In the genomic region with DNA sequence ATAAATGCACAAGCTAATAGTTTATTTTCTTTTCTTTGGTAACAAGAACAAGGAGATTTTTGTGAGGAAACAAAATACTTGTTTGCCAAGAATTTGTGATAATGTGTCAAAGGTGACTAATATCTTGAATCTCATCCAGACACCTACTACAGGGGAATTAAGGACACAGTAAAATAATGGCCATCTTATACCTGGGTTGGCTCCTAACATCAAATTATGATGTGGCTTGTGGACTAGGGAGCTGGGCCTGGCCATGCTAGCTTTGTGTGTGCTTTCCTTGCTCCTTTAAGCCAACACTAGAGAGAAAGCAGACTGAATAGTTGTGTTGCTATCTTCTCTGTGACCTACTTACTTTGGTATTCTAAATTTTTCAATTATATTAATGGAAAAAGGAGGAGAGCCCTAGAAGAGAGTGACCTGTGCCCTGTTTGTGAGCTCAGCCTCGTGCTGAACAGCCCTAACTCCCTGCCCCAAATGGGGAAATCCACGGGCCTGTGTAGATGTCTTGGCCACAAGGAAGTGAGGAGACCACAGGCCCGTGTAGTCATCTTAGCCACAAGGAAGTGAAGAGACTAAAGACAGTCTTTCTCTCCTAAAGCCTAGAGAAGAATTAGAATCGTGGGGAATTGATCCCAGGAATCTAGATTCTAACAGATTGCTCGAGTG, we compare ENCODE assay signal across 8 cellular contexts. TPM values are rescaled to one million over a fixed set of nuclear protein-coding genes. Genes with fewer than 3 reads are reported as not detected.
A peak's percentile ranks its signal among the peaks of the same experiment; 100 is the strongest.
DNase-seq lines count a peak whose midpoint lies in the region; ATAC-seq, FAIRE-seq and TF ChIP-seq lines count a peak whose summit lies in the region.

No MANE protein-coding gene starts in this region.

- H3K4me3 ChIP-seq in choroid plexus epithelial cell (ENCODE audit: low read depth, low read length) = no peak overlapping the region
- no peak overlapping the region for H3K4me3 ChIP-seq in pancreas

- no peaks in the 10 kb centered on the region for H3K36me3 Mint-ChIP-seq in H9 (ENCODE audit: insufficient read depth in 1 of 3, low read depth in 3 of 3)

- H3K4me2 ChIP-seq in H9 (ENCODE audit: insufficient read depth, insufficient read length, low read length) = no peak overlapping the region

- TF ChIP-seq CTCF in GM13977 (IDR thresholded peaks at IDR 0.05; ENCODE audit: extremely low read depth, insufficient read depth, missing control alignments) (no peak), H9 (conservative IDR thresholded peaks at IDR 0.05) (no peak), choroid plexus epithelial cell (conservative IDR thresholded peaks at IDR 0.05; ENCODE audit: low read depth, low read length) (no peak), pancreas (IDR thresholded peaks at IDR 0.05) (no peak)

- no peak overlapping the region for H3K9ac ChIP-seq in H9 (ENCODE audit: extremely low read depth, insufficient read length, low read length)

- H4K8ac ChIP-seq in H9 (replicated peaks; ENCODE audit: insufficient read length, low read depth, low read length) = no peak overlapping the region

- H3K4me1 ChIP-seq in H9 (ENCODE audit: insufficient read depth, low read length) (no peaks in the 10 kb centered on the region), pancreas (peaks cover 8 to 29% (median 13%) of the 10 kb centered on the region in 3 donors)

- no peaks in the 10 kb centered on the region for H3K79me2 ChIP-seq in H9 (ENCODE audit: insufficient read depth, low read length)

- no peak overlapping the region for H2BK12ac ChIP-seq in H9 (ENCODE audit: insufficient read length, low read depth, low read length)

- H3K18ac ChIP-seq in H9 (ENCODE audit: insufficient read length, low read depth, low read length) = no peak overlapping the region

- intact Hi-C loops in pancreas (cut with DNase I) = no loop called here

- H3K14ac ChIP-seq in H9 (ENCODE audit: insufficient read depth, low read length) = no peak overlapping the region

- H4K91ac ChIP-seq in H9 (ENCODE audit: insufficient read length, low read depth, low read length) = no peak overlapping the region

- no CpG with 5 or more reads among the region's 5 CpGs for WGBS in H9 (ENCODE audit: extremely low coverage, insufficient read length, low lambda C conversion rate)
- whole genome bisulfite sequencing in pancreas, 2 donors = 56 to 62% methylated on average over 5 of the region's 5 CpGs

- no peaks in the 10 kb centered on the region for H3K27me3 Mint-ChIP-seq in H9 (ENCODE audit: low read depth)

- H2BK20ac ChIP-seq in H9 (ENCODE audit: low read depth, low read length, poor library complexity, severe bottlenecking) = no peak overlapping the region

- no peaks in the 10 kb centered on the region for H3K4me1 Mint-ChIP-seq in H9

- H3K27ac Mint-ChIP-seq in H9 = no peak overlapping the region

- H3K56ac ChIP-seq in H9 (ENCODE audit: insufficient read length, low read depth, low read length) = no peak overlapping the region

- in situ Hi-C loops in GM13977 (cut with MboI; ENCODE audit: low pct_unique_long_range_greater_than_20kb, low sequenced_read_pairs, unreplicated experiment) = no loop called here

- H3K4me3 Mint-ChIP-seq in H9 = no peak overlapping the region

- no peak overlapping the region for H2BK15ac ChIP-seq in H9 (ENCODE audit: low read depth, low read length)

- no peaks in the 10 kb centered on the region; a peak in 1 of 5 replicates for H3K9me3 Mint-ChIP-seq in H9

- peak overlapping the region; percentile 22 for H2AFZ ChIP-seq in H9 (ENCODE audit: low read length)

- no peak overlapping the region for H4K5ac ChIP-seq in H9 (ENCODE audit: insufficient read length, low read depth, low read length)

- H2BK120ac ChIP-seq in H9 (ENCODE audit: low read depth, low read length, poor library complexity, severe bottlenecking) = no peak overlapping the region

- no peak overlapping the region for H3T11ph ChIP-seq in H9 (ENCODE audit: low read length)

- H3K79me1 ChIP-seq in H9 (ENCODE audit: insufficient read depth, low read depth, low read length, poor library complexity, severe bottlenecking) = no peaks in the 10 kb centered on the region

- no peaks in the 10 kb centered on the region for H3K9me3 ChIP-seq in H9 (ENCODE audit: control insufficient read depth, low read depth, low read length)
- H3K9me3 ChIP-seq in pancreas = no peaks in the 10 kb centered on the region

- H4K20me1 ChIP-seq in H9 (ENCODE audit: control insufficient read depth, insufficient read depth, insufficient read length) = no peaks in the 10 kb centered on the region

- H3K23ac ChIP-seq in H9 (ENCODE audit: insufficient read length, low read depth, low read length) = no peak overlapping the region

- no peak overlapping the region for H3K27ac ChIP-seq in H9 (ENCODE audit: insufficient read length, low read depth, low read length)
- peak overlapping the region; percentile 5 to 79 (median 65) for H3K27ac ChIP-seq in pancreas

- H3K23me2 ChIP-seq in H9 (ENCODE audit: insufficient read length, low read depth, low read length, poor library complexity, severe bottlenecking) = no peaks in the 10 kb centered on the region

- no peak for FAIRE-seq in pancreas (lab: Jason Lieb, UNC)

- H3K36me3 ChIP-seq in pancreas = no peaks in the 10 kb centered on the region

- H2AK5ac ChIP-seq in H9 (ENCODE audit: insufficient read length, low read length) = no peak overlapping the region

- H3K4ac ChIP-seq in H9 (ENCODE audit: low read depth, low read length) = no peak overlapping the region

- ATAC-seq in pancreas = peak; percentile 86 to 90 (median 88)

- DNase-seq in GM13977 (ENCODE audit: low spot score) (peak; percentile 31), H9 (no peak), LHCN-M2 (ENCODE audit: low read depth) (peak; percentile 90), choroid plexus epithelial cell (ENCODE audit: low read depth) (peak; percentile 89), pancreas (peak in 2 of 6 donors; percentile 21 to 71), NCI-H146 (lab: John Stamatoyannopoulos, UW) (no peak), activated gamma-delta T cell (lab: John Stamatoyannopoulos, UW) (no peak)
- DNase-seq in activated T-cell treated with anti-CD3 and anti-CD28 coated beads, Interleukin-2, amount 50 U/mL, for 48 hours = no peak

- H3K27me3 ChIP-seq in H9 (ENCODE audit: insufficient read depth, low read length) = no peaks in the 10 kb centered on the region
- no peaks in the 10 kb centered on the region for H3K27me3 ChIP-seq in pancreas

- no peak overlapping the region for H2BK5ac ChIP-seq in H9 (ENCODE audit: insufficient read length, low read length)

RNA-seq across cellular contexts. Expression of a gene that starts 23.3 kb away (rescaled TPM):
- 0.13 and 0.37 TPM in 2 replicates for total RNA-seq in H9 (2021)
- total RNA-seq in LHCN-M2 (2014; rRNA removed) = 24.5 and 35.7 TPM in 2 replicates
- 14.6 TPM for polyA plus RNA-seq in LHCN-M2 (2012)
- total RNA-seq in pancreas = 10 to 100 TPM; 16.5 to 34.7 (median 18.9) TPM
- 10 to 100 TPM; 10.5 to 11.5 TPM for polyA plus RNA-seq in pancreas

Comparison
In these comparisons a context has a peak if more than half of its experiments do, and no peak if none do; other contexts are left out.
1. DNase-seq: peak in GM13977 (single experiment), LHCN-M2 (single experiment) and choroid plexus epithelial cell (single experiment); none in H9 (single experiment), activated T-cell treated with anti-CD3 and anti-CD28 coated beads, Interleukin-2, amount 50 U/mL, for 48 hours (0 of 2), NCI-H146 (single experiment) and activated gamma-delta T cell (single experiment).
2. RNA of a gene that starts 23.3 kb away (total RNA-seq): 24.5 to 35.7 TPM in LHCN-M2 and 16.5 to 34.7 TPM in pancreas; 0.13 to 0.37 TPM in H9; every median in the first group is over 10 times any median in the second.